ENCODE assay signal across 22 cellular contexts in the genomic region with DNA sequence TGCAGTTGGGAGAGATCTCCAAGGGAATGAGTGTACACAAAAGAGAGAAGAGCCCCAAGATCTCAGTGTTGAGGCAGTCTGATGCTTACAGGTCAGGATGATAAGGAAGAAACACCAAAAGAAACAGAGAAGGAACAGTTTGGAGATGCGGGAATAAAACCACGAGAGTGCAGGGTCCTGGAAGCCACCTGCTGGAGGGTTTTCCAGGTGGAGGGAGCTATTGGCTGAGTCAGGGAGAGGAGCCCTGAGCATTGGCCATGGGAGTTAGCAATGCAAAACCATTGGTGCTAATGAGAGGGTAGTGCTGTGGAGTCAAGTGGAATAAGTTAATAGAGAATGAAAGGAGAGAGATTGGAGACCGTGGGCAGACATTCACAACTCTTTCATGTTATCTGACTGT. TPM values are rescaled to one million over a fixed set of nuclear protein-coding genes. Genes with fewer than 3 reads are reported as not detected.
DNase-seq lines count a peak whose midpoint lies in the region; ATAC-seq, FAIRE-seq and TF ChIP-seq lines count a peak whose summit lies in the region.
"Had no signal": no experiment of that assay in that cellular context is flagged by ENCODE, and none has a peak within 500 bp of the region (broad histone marks: within the 10 kb centered on the region; RNA-seq: fewer than 3 reads in every experiment).

No MANE protein-coding gene starts in this region.

- no TSS peak for BruUV-seq in HepG2 (replicated peaks; lab: Mats Ljungman, UMichigan)

- TF ChIP-seq CTCF in HepG2 (CRISPR knock-in tag; IDR thresholded peaks at IDR 0.05) = no peak
- TF ChIP-seq CTCF in right lobe of liver (IDR thresholded peaks at IDR 0.05) = no peak
- peak; percentile 57 for TF ChIP-seq CTCF in endodermal cell (conservative IDR thresholded peaks at IDR 0.05)

- H3K9ac ChIP-seq in HepG2 (ENCODE audit: insufficient read depth, low read depth, low read length) (no peak overlapping the region), endodermal cell (ENCODE audit: extremely low read depth, low read length, poor library complexity, severe bottlenecking) (no peak overlapping the region), mesendoderm (ENCODE audit: low read length) (no peak overlapping the region)
- H3K9ac ChIP-seq: BLaER1 treated with 17β-estradiol and CSF1 and Interleukin-3, amounts not matched to agents 10 nM and 100 nM had no signal

- H2AK5ac ChIP-seq in mesendoderm (ENCODE audit: low read length) = no peak overlapping the region

- no peak overlapping the region for H4K8ac ChIP-seq in mesendoderm (ENCODE audit: low read depth, low read length)

- FAIRE-seq in HepG2 (lab: Jason Lieb, UNC) = no peak
- FAIRE-seq: A549, D721Med, G401.6, GM12891, GM19239 had no signal

- no peak overlapping the region for H3K4ac ChIP-seq in mesendoderm (ENCODE audit: low read depth, low read length)

- H3K36me3 Mint-ChIP-seq in endodermal cell (ENCODE audit: low read depth) = no peaks in the 10 kb centered on the region
- H3K36me3 Mint-ChIP-seq: CD8-positive, alpha-beta T cell had no signal

- H3K36me3 ChIP-seq in HepG2 (replicated peaks in 1 of 2; ENCODE audit: control insufficient read depth in 1 of 2, insufficient read depth in 2 of 2, low read length in 2 of 2) (no peaks in the 10 kb centered on the region), right lobe of liver (no peaks in the 10 kb centered on the region), endodermal cell (ENCODE audit: control insufficient read depth, insufficient read depth, low read length) (no peaks in the 10 kb centered on the region), mesendoderm (ENCODE audit: control insufficient read depth, insufficient read depth, low read length) (no peaks in the 10 kb centered on the region)
- H3K36me3 ChIP-seq: BLaER1 treated with 17β-estradiol and CSF1 and Interleukin-3, amounts not matched to agents 10 nM and 100 nM had no signal

- TF ChIP-seq EP300 in HepG2 (IDR thresholded peaks at IDR 0.05; ENCODE audit: low read depth in 2 of 2, low read length in 2 of 2) (no peak), HepG2 (CRISPR knock-in tag; IDR thresholded peaks at IDR 0.05; ENCODE audit: borderline replicate concordance) (no peak)

- WGBS in HepG2 (ENCODE audit: low lambda C conversion rate) = 15% methylated on average over 3 of the region's 3 CpGs
- 53% methylated on average over 3 of the region's 3 CpGs for WGBS in right lobe of liver (ENCODE audit: insufficient coverage, low coverage, low lambda C conversion rate, missing lambda C conversion rate)
- WGBS in endodermal cell (ENCODE audit: insufficient coverage in 1 of 2, insufficient read length in 1 of 2), 2 experiments = 82 to 90% methylated on average over 3 of the region's 3 CpGs
- WGBS in mesendoderm (ENCODE audit: extremely low coverage, insufficient coverage, low lambda C conversion rate) = no CpG with 5 or more reads among the region's 3 CpGs

- no peak overlapping the region for H3K4me2 ChIP-seq in HepG2 (ENCODE audit: low read depth, low read length)
- H3K4me2 ChIP-seq in mesendoderm (ENCODE audit: low read length) = no peak overlapping the region
- H3K4me2 ChIP-seq: A549; BLaER1 treated with 17β-estradiol and CSF1 and Interleukin-3, amounts not matched to agents 10 nM and 100 nM had no signal

- H3K79me1 ChIP-seq in mesendoderm (ENCODE audit: low read length) = no peaks in the 10 kb centered on the region

- no peak for DNase-seq in HepG2 (ENCODE audit: low spot score)
- DNase-seq in right lobe of liver = no peak
- peak; percentile 57 for DNase-seq in endodermal cell
- peak; percentile 12 for DNase-seq in mesendoderm
- no peak for DNase-seq in KG1 (lab: John Stamatoyannopoulos, UW)
- no peak for DNase-seq in DMS79 (lab: John Stamatoyannopoulos, UW)
- DNase-seq: AML-193; Caco-2; Calu3; CD4-positive, alpha-beta T cell; CD8-positive, alpha-beta T cell; GF-D8 had no signal

- peaks cover 20% of the 10 kb centered on the region for H3K27me3 Mint-ChIP-seq in endodermal cell (ENCODE audit: insufficient read depth)

- peaks cover 10% of the 10 kb centered on the region for H3K4me1 Mint-ChIP-seq in endodermal cell
- H3K4me1 Mint-ChIP-seq: B cell had no signal

- no peak overlapping the region for H3K27ac Mint-ChIP-seq in endodermal cell
- H3K27ac Mint-ChIP-seq: B cell; CD4-positive, alpha-beta T cell; CD8-positive, alpha-beta T cell had no signal

- H4K5ac ChIP-seq in mesendoderm (ENCODE audit: low read length) = no peak overlapping the region

- POLR2A ChIA-PET in HepG2 (lab: Yijun Ruan, JAX) = no interaction called here

- H3K4me3 ChIP-seq in HepG2 (replicated peaks in 1 of 3; ENCODE audit: insufficient read depth in 1 of 3, low read depth in 2 of 3, low read length in 3 of 3) (no peak overlapping the region), right lobe of liver (no peak overlapping the region), endodermal cell (ENCODE audit: low read length) (no peak overlapping the region), mesendoderm (ENCODE audit: low read length) (no peak overlapping the region)
- H3K4me3 ChIP-seq: A549; BLaER1 treated with 17β-estradiol and CSF1 and Interleukin-3, amounts not matched to agents 10 nM and 100 nM had no signal

- no peak overlapping the region for H3K27ac ChIP-seq in HepG2 (ENCODE audit: extremely low read length, insufficient read depth, low read length)
- no peak overlapping the region for H3K27ac ChIP-seq in right lobe of liver
- no peak overlapping the region for H3K27ac ChIP-seq in endodermal cell (ENCODE audit: low read depth, low read length)
- H3K27ac ChIP-seq in mesendoderm (ENCODE audit: low read depth, low read length) = no peak overlapping the region
- H3K27ac ChIP-seq: 22Rv1; A549; BLaER1 treated with 17β-estradiol and CSF1 and Interleukin-3, amounts not matched to agents 10 nM and 100 nM; C4-2B had no signal

- H3K23ac ChIP-seq in mesendoderm (ENCODE audit: low read length) = no peak overlapping the region

- H3K56ac ChIP-seq in mesendoderm (ENCODE audit: low read length) = no peak overlapping the region

- TF ChIP-seq POLR2A in HepG2 (IDR thresholded peaks at IDR 0.05; ENCODE audit: insufficient read depth in 1 of 2, low read depth in 2 of 2, low read length in 2 of 2) (no peak), right lobe of liver (IDR thresholded peaks at IDR 0.05) (no peak)

- H3K4me1 ChIP-seq in HepG2 (ENCODE audit: insufficient read depth, low read length) (peaks cover 11% of the 10 kb centered on the region), right lobe of liver (no peaks in the 10 kb centered on the region), endodermal cell (ENCODE audit: control insufficient read depth, insufficient read depth, low read length) (no peaks in the 10 kb centered on the region), mesendoderm (ENCODE audit: control insufficient read depth, low read depth, low read length) (no peaks in the 10 kb centered on the region)
- H3K4me1 ChIP-seq: A549 had no signal

- H4K20me1 ChIP-seq in HepG2 (ENCODE audit: insufficient read depth, low read length) = no peaks in the 10 kb centered on the region
- H4K20me1 ChIP-seq: BLaER1 treated with 17β-estradiol and CSF1 and Interleukin-3, amounts not matched to agents 10 nM and 100 nM had no signal

- no peak for TF ChIP-seq RAD21 in HepG2 (CRISPR knock-in tag; IDR thresholded peaks at IDR 0.05)

- H3K18ac ChIP-seq in mesendoderm (ENCODE audit: low read length) = no peak overlapping the region

- H2BK15ac ChIP-seq in mesendoderm (replicated peaks; ENCODE audit: low read depth) = no peak overlapping the region

- H3K27me3 ChIP-seq in HepG2 (ENCODE audit: control insufficient read depth in 1 of 2, insufficient read depth in 2 of 2, low read length in 2 of 2) (peaks cover 2 to 61% of the 10 kb centered on the region in 2 experiments; a peak in 4 of 5 replicates), right lobe of liver (no peaks in the 10 kb centered on the region), endodermal cell (ENCODE audit: control insufficient read depth, insufficient read depth, low read length, poor library complexity, severe bottlenecking) (no peaks in the 10 kb centered on the region), mesendoderm (ENCODE audit: insufficient read depth, low read length, poor library complexity) (no peaks in the 10 kb centered on the region)
- H3K27me3 ChIP-seq: BLaER1 treated with 17β-estradiol and CSF1 and Interleukin-3, amounts not matched to agents 10 nM and 100 nM had no signal

- CTCF ChIA-PET in HepG2 (lab: Yijun Ruan, JAX; ENCODE audit: low intra/inter-chr PET ratio, low total read pairs) = no interaction called here

- no peak overlapping the region for H2BK120ac ChIP-seq in mesendoderm (ENCODE audit: low read depth, low read length)

- ATAC-seq in HepG2 (no peak), right lobe of liver (no peak), HG02870 (IDR thresholded peaks at IDR 0.05; ENCODE audit: unreplicated experiment) (no peak)
- ATAC-seq: A549; CD8-positive, alpha-beta T cell had no signal

- no peak overlapping the region for H2BK5ac ChIP-seq in mesendoderm (ENCODE audit: low read length)

- in situ Hi-C loops in HepG2 (cut with HindIII; ENCODE audit: extremely low pct_ligation_motif_present, low pct_unique_long_range_greater_than_20kb) = no loop called here

- peaks cover 22% of the 10 kb centered on the region for H3K9me3 Mint-ChIP-seq in endodermal cell

- H3K9me3 ChIP-seq in HepG2 (ENCODE audit: low read length) = no peaks in the 10 kb centered on the region
- no peaks in the 10 kb centered on the region for H3K9me3 ChIP-seq in right lobe of liver
- peaks cover 15% of the 10 kb centered on the region for H3K9me3 ChIP-seq in endodermal cell (ENCODE audit: control insufficient read depth, low read length)

- H3K4me3 Mint-ChIP-seq in endodermal cell = no peak overlapping the region
- H3K4me3 Mint-ChIP-seq: B cell; CD4-positive, alpha-beta T cell; CD8-positive, alpha-beta T cell had no signal

- no peak overlapping the region for H2AFZ ChIP-seq in HepG2 (ENCODE audit: low read length)

- intact Hi-C loops in HepG2 (cut with micrococcal nuclease; ENCODE audit: unreplicated experiment) = no loop called here
- intact Hi-C loops in right lobe of liver (cut with DNase I) = no loop called here

- H3K79me2 ChIP-seq in HepG2 (ENCODE audit: insufficient read depth, low read length) (no peaks in the 10 kb centered on the region), mesendoderm (ENCODE audit: control insufficient read depth, insufficient read depth, low read length) (no peaks in the 10 kb centered on the region)

RNA-seq across cellular contexts. Expression of a gene that starts 39.2 kb away (rescaled TPM):
- total RNA-seq in HepG2 (2016; rRNA removed; fragmentation: Illumina TruSeq; extraction: Trizol) = 2.4 and 2.5 TPM in 2 replicates
- 0.97 and 1.3 TPM in 2 replicates for total RNA-seq in HepG2 (2016; cell fraction: cytosol; rRNA removed; fragmentation: Illumina TruSeq; extraction: Trizol; ENCODE audit: low read depth)
- 2.5 and 2.7 TPM in 2 replicates for total RNA-seq in HepG2 (2016; cell fraction: insoluble cytoplasmic fraction; rRNA removed; fragmentation: Illumina TruSeq; extraction: Trizol)
- 2.7 and 3.4 TPM in 2 replicates for total RNA-seq in HepG2 (2016; cell fraction: membrane; rRNA removed; fragmentation: Illumina TruSeq; extraction: Trizol)
- 2.6 and 4.1 TPM in 2 replicates for total RNA-seq in HepG2 (2016; cell fraction: nucleus; rRNA removed; fragmentation: Illumina TruSeq; extraction: Trizol)
- 5.1 and 6.3 TPM in 2 replicates for polyA plus RNA-seq in HepG2 (2011; rRNA removed)
- 2.9 and 3.5 TPM in 2 replicates for polyA plus RNA-seq in HepG2 (2011; cell fraction: cytosol; rRNA removed)
- 7.6 and 9.1 TPM in 2 replicates for polyA plus RNA-seq in HepG2 (2011; cell fraction: nucleus; rRNA removed)
- 8.9 and 11.8 TPM in 2 replicates for polyA plus RNA-seq in HepG2 (2012)
- polyA plus RNA-seq in HepG2 (2016; cell fraction: cytosol; fragmentation: Illumina TruSeq; extraction: Trizol; ENCODE audit: low read depth) = 1.6 TPM in 2 replicates
- polyA plus RNA-seq in HepG2 (2016; cell fraction: insoluble cytoplasmic fraction; fragmentation: Illumina TruSeq; extraction: Trizol; ENCODE audit: low read depth) = 1.5 and 1.8 TPM in 2 replicates
- 2.1 and 2.3 TPM in 2 replicates for polyA plus RNA-seq in HepG2 (2016; cell fraction: membrane; fragmentation: Illumina TruSeq; extraction: Trizol; ENCODE audit: low read depth)
- polyA plus RNA-seq in HepG2 (2016; cell fraction: nucleus; fragmentation: Illumina TruSeq; extraction: Trizol; ENCODE audit: insufficient read depth, low read depth) = 2.1 and 2.4 TPM in 2 replicates
- 10.0 and 31.5 TPM in 2 replicates for polyA minus RNA-seq in HepG2 (2011; rRNA and poly(A)+ RNA removed; ENCODE audit: low replicate concordance)
- 7.6 and 13.8 TPM in 2 replicates for polyA minus RNA-seq in HepG2 (2011; cell fraction: cytosol; rRNA and poly(A)+ RNA removed)
- 28.8 and 31.8 TPM in 2 replicates for polyA minus RNA-seq in HepG2 (2011; cell fraction: nucleus; rRNA and poly(A)+ RNA removed)
- total RNA-seq in right lobe of liver = 10 to 100 TPM in 4 of 6 experiments, 1 to 10 TPM in 2; 7.0 to 37.7 (median 13.8) TPM
- total RNA-seq in endodermal cell = 10 to 100 TPM; 17.0 to 19.6 TPM
- polyA plus RNA-seq in endodermal cell (2013, experiment 1 of 2) = 15.3 TPM
- polyA plus RNA-seq in endodermal cell (2013, experiment 2 of 2) = 15.4 TPM
- 0.65 TPM for polyA plus RNA-seq in mesendoderm (2013, experiment 1 of 2)
- 0.53 TPM for polyA plus RNA-seq in mesendoderm (2013, experiment 2 of 2)
- total RNA-seq: CD8-positive, alpha-beta T cell had no signal

Comparison
In these comparisons a context has a peak if more than half of its experiments do, and no peak if none do; other contexts are left out.
1. DNase-seq: peak in endodermal cell (single experiment) and mesendoderm (single experiment); none in HepG2 (single experiment), right lobe of liver (0 of 3), KG1 (single experiment) and DMS79 (single experiment).